ENCODE assay signal across 8 cellular contexts in the genomic region with DNA sequence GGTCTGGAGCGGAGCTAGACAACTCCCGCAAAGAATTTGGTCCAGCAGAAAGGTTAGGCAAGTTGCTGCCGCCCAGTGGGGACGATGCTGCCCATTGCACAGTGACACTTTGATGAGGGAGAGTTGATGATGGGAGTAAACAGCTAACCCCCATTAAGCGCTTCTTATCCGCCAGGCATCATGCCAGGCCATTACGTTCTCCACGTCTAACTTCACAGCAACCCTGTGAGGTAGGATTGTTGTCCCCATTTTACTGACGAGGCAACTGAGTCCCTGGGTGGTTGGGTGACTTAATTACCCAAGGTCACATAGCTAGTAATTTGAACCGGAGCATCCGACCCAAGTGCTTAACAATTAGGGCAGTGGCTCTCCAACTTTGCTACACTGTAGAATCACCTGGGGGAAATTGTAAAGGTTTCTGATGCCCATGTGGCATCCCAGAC. TPM values are rescaled to one million over a fixed set of nuclear protein-coding genes. Genes with fewer than 3 reads are reported as not detected.
DNase-seq lines count a peak whose midpoint lies in the region; ATAC-seq lines count a peak whose summit lies in the region.

No MANE protein-coding gene starts in this region.

- H3K4me3 Mint-ChIP-seq in activated CD4-positive, alpha-beta T cell treated with anti-CD3 and anti-CD28 coated beads for 36 hours = peak overlapping the region; percentile 85

- no peaks in the 10 kb centered on the region for H3K27me3 Mint-ChIP-seq in activated CD4-positive, alpha-beta T cell treated with anti-CD3 and anti-CD28 coated beads for 36 hours

- POLR2A ChIA-PET in activated CD4-positive, alpha-beta T cell treated with anti-CD3 and anti-CD28 coated beads for 36 hours (lab: Charles Lee) = interaction anchor here (0.7 to 2.5 kb wide), 3 partner anchors 40 to 55 kb away, joined by 3 to 35 read pairs (median 5); a partner anchor contains a TSS

- DNase-seq in activated CD4-positive, alpha-beta T cell treated with anti-CD3 and anti-CD28 coated beads for 36 hours = no peak
- DNase-seq in activated CD4-positive, alpha-beta T cell treated with anti-CD3 and anti-CD28 coated beads for 1 hour = no peak
- DNase-seq in NCI-H69 (lab: John Stamatoyannopoulos, UW) (peak; percentile 38), dermis blood vessel endothelial cell (peak; percentile 60), HK-2 (ENCODE audit: unreplicated experiment) (no peak)
- DNase-seq in stimulated activated naive CD4-positive, alpha-beta T cell treated with Interleukin-2 at 50 U/mL for 16 hours (lab: John Stamatoyannopoulos, UW) = no peak
- DNase-seq in effector CD8-positive, alpha-beta T cell (lab: John Stamatoyannopoulos, UW) = no peak

- peak overlapping the region; percentile 59 for H3K27ac Mint-ChIP-seq in activated CD4-positive, alpha-beta T cell treated with anti-CD3 and anti-CD28 coated beads for 36 hours

- ATAC-seq in activated CD4-positive, alpha-beta T cell treated with anti-CD3 and anti-CD28 coated beads for 36 hours = no peak

- H3K36me3 Mint-ChIP-seq in activated CD4-positive, alpha-beta T cell treated with anti-CD3 and anti-CD28 coated beads for 36 hours (ENCODE audit: low read depth) = peaks cover 4% of the 10 kb centered on the region

- CTCF ChIA-PET in activated CD4-positive, alpha-beta T cell treated with anti-CD3 and anti-CD28 coated beads for 36 hours (lab: Charles Lee) = interaction anchor here (0.6 to 2.6 kb wide), 10 partner anchors 16 to 1278 kb away, joined by 3 to 21 read pairs (median 5); a partner anchor contains a TSS

- peaks cover 3 to 31% of the 10 kb centered on the region in 2 donors for H3K4me1 ChIP-seq in muscle layer of duodenum (ENCODE audit: control insufficient read depth in 1 of 2, insufficient read depth in 2 of 2, low read length in 2 of 2)

- H3K27me3 ChIP-seq in muscle layer of duodenum (ENCODE audit: low read depth, low read length) = no peaks in the 10 kb centered on the region

- H3K4me3 ChIP-seq in muscle layer of duodenum (ENCODE audit: low read depth in 1 of 2, low read length in 2 of 2) = peak overlapping the region; percentile 75 to 91

- H3K36me3 ChIP-seq in muscle layer of duodenum (ENCODE audit: control insufficient read depth in 1 of 2, insufficient read depth in 2 of 2, low read length in 2 of 2) = no peaks in the 10 kb centered on the region

- intact Hi-C loops in activated CD4-positive, alpha-beta T cell treated with anti-CD3 and anti-CD28 coated beads for 36 hours (cut with DNase I, micrococcal nuclease) = no loop called here

- H3K9me3 Mint-ChIP-seq in activated CD4-positive, alpha-beta T cell treated with anti-CD3 and anti-CD28 coated beads for 36 hours (ENCODE audit: low read depth) = peaks cover 5% of the 10 kb centered on the region

- no peaks in the 10 kb centered on the region for H3K9me3 ChIP-seq in muscle layer of duodenum (ENCODE audit: control insufficient read depth in 1 of 2, low read length in 2 of 2)

- peaks cover 41% of the 10 kb centered on the region for H3K4me1 Mint-ChIP-seq in activated CD4-positive, alpha-beta T cell treated with anti-CD3 and anti-CD28 coated beads for 36 hours

- H3K27ac ChIP-seq in muscle layer of duodenum (ENCODE audit: low read length) = peak overlapping the region; percentile 64

RNA-seq across cellular contexts. Expression of a gene that starts 0.7 kb away (rescaled TPM):
- total RNA-seq in activated CD4-positive, alpha-beta T cell treated with anti-CD3 and anti-CD28 coated beads for 36 hours = 10 to 100 TPM; 23.5 to 27.1 TPM
- total RNA-seq in dermis blood vessel endothelial cell = 28.4 and 29.1 TPM in 2 replicates

RNA-seq across cellular contexts. Expression of a gene that starts 38.2 kb away (rescaled TPM):
- 10 to 100 TPM; 70.7 to 72.4 TPM for total RNA-seq in activated CD4-positive, alpha-beta T cell treated with anti-CD3 and anti-CD28 coated beads for 36 hours
- 6.7 and 11.6 TPM in 2 replicates for total RNA-seq in dermis blood vessel endothelial cell

Comparison
In these comparisons a context has a peak if more than half of its experiments do, and no peak if none do; other contexts are left out.
1. DNase-seq: peak in NCI-H69 (single experiment) and dermis blood vessel endothelial cell (single experiment); none in activated CD4-positive, alpha-beta T cell treated with anti-CD3 and anti-CD28 coated beads for 36 hours (single experiment), activated CD4-positive, alpha-beta T cell treated with anti-CD3 and anti-CD28 coated beads for 1 hour (single experiment), stimulated activated naive CD4-positive, alpha-beta T cell treated with Interleukin-2 at 50 U/mL for 16 hours (single experiment), HK-2 (single experiment) and effector CD8-positive, alpha-beta T cell (single experiment).